ENCODE assay signal across 32 cellular contexts in the genomic region with DNA sequence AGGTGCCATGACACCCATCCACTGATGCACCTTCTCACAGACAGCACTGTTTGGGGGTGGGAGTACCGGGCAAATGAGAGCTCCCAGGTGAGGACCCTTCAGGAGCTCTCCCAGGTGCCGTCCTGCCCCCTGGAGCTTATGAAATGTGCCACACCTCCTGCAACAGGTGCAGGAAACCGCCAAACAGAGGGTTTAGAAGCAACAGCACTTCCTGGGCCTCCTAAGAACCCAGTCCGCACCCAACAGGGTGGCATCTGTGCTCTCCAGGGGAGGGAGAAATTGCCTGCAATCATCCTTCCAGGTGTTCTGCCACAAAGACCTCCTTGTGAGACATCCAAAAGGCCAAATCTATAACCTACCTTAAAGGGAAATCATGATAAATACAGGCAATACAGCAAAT.
"Had no signal": no experiment of that assay in that cellular context is flagged by ENCODE, and none has a peak within 500 bp of the region (broad histone marks: within the 10 kb centered on the region; RNA-seq: fewer than 3 reads in every experiment).

No MANE protein-coding gene starts in this region.

- H3K4me3 Mint-ChIP-seq: activated CD4-positive, alpha-beta memory T cell treated with anti-CD3 and anti-CD28 coated beads, Interleukin-2, amount 10 ng/mL, durations not matched to agents 7 days and 5 days; activated CD4-positive, alpha-beta T cell treated with anti-CD3 and anti-CD28 coated beads, Interleukin-2, amount 10 ng/mL, durations not matched to agents 7 days and 5 days; activated T-cell treated with anti-CD3 and anti-CD28 coated beads, Interleukin-2, amount 50 U/mL, for 24 hours; activated T-helper 17 cell treated with anti-CD3 and anti-CD28 coated beads, Interleukin-2, amount 50 U/mL, for 72 hours; dendritic cell treated with granulocyte-macrophage colony-stimulating factor and Interleukin-4, amounts not matched to agents 40 ng/mL and 50 ng/mL, for 4 days; immature natural killer cell; mesothelial cell of epicardium; naive thymus-derived CD8-positive, alpha-beta T cell; neural crest cell; stimulated activated effector memory CD8-positive, alpha-beta T cell treated with anti-CD3 and anti-CD28 coated beads, Interleukin-12 subunit alpha, Interleukin-12 subunit beta, amount 100 ng/mL, for 72 hours; stimulated activated naive CD8-positive, alpha-beta T cell treated with anti-CD3 and anti-CD28 coated beads, Interleukin-15, amount 100 ng/mL, for 72 hours had no signal

- H3K9me3 ChIP-seq: esophagus muscularis mucosa, heart left ventricle, pancreas, prostate gland, upper lobe of left lung, vagina had no signal

- H3K36me3 ChIP-seq: esophagus muscularis mucosa, heart left ventricle, pancreas, prostate gland, upper lobe of left lung, vagina had no signal

- H3K4me3 ChIP-seq: esophagus muscularis mucosa, heart left ventricle, pancreas, prostate gland, skin epidermis, upper lobe of left lung, vagina had no signal

- DNase-seq: activated CD4-positive, alpha-beta memory T cell treated with anti-CD3 and anti-CD28 coated beads, Interleukin-2, amount 10 ng/mL, durations not matched to agents 7 days and 5 days; activated CD4-positive, alpha-beta T cell treated with anti-CD3 and anti-CD28 coated beads for 1 hour; activated CD4-positive, alpha-beta T cell treated with anti-CD3 and anti-CD28 coated beads, Interleukin-2, amount 10 ng/mL, durations not matched to agents 7 days and 5 days; activated CD8-positive, alpha-beta memory T cell treated with anti-CD3 and anti-CD28 coated beads, Interleukin-2, amount 50 U/mL, for 48 hours; activated gamma-delta T cell treated with Interleukin-2 at 50 U/mL for 16 hours; activated naive CD4-positive, alpha-beta T cell treated with anti-CD3 and anti-CD28 coated beads, Interleukin-2, amount 50 U/mL, for 16 hours; activated T-cell treated with anti-CD3 and anti-CD28 coated beads, Interleukin-2, amount 50 U/mL, for 24 hours; amniotic stem cell; caudate nucleus; foreskin keratinocyte; heart left ventricle; hypothalamus; immature natural killer cell; kidney; naive thymus-derived CD8-positive, alpha-beta T cell; nucleus accumbens; pancreas; retina; stimulated activated CD4-positive, alpha-beta T cell treated with anti-CD3 and anti-CD28 coated beads, Interleukin-4, amount 100 ng/mL, for 24 hours; stimulated activated naive CD8-positive, alpha-beta T cell treated with anti-CD3 and anti-CD28 coated beads, Interleukin-15, amount 100 ng/mL, for 72 hours; substantia nigra; upper lobe of left lung had no signal

- H3K36me3 Mint-ChIP-seq: mesothelial cell of epicardium; stimulated activated effector memory CD8-positive, alpha-beta T cell treated with anti-CD3 and anti-CD28 coated beads, Interleukin-12 subunit alpha, Interleukin-12 subunit beta, amount 100 ng/mL, for 72 hours had no signal

- ATAC-seq: activated T-helper 17 cell treated with anti-CD3 and anti-CD28 coated beads, Interleukin-2, amount 50 U/mL, for 72 hours; foreskin keratinocyte; naive thymus-derived CD8-positive, alpha-beta T cell; pancreas; sciatic nerve; stimulated activated effector memory CD8-positive, alpha-beta T cell treated with anti-CD3 and anti-CD28 coated beads, Interleukin-12 subunit alpha, Interleukin-12 subunit beta, amount 100 ng/mL, for 72 hours; stimulated activated naive CD8-positive, alpha-beta T cell treated with anti-CD3 and anti-CD28 coated beads, Interleukin-15, amount 100 ng/mL, for 72 hours had no signal

- H3K27me3 ChIP-seq: esophagus muscularis mucosa, heart left ventricle, pancreas, upper lobe of left lung, vagina had no signal

- H3K27ac Mint-ChIP-seq: activated CD4-positive, alpha-beta memory T cell treated with anti-CD3 and anti-CD28 coated beads, Interleukin-2, amount 10 ng/mL, durations not matched to agents 7 days and 5 days; activated T-cell treated with anti-CD3 and anti-CD28 coated beads, Interleukin-2, amount 50 U/mL, for 24 hours; activated T-helper 17 cell treated with anti-CD3 and anti-CD28 coated beads, Interleukin-2, amount 50 U/mL, for 72 hours; dendritic cell treated with granulocyte-macrophage colony-stimulating factor and Interleukin-4, amounts not matched to agents 40 ng/mL and 50 ng/mL, for 4 days; mesothelial cell of epicardium; stimulated activated effector memory CD8-positive, alpha-beta T cell treated with anti-CD3 and anti-CD28 coated beads, Interleukin-12 subunit alpha, Interleukin-12 subunit beta, amount 100 ng/mL, for 72 hours had no signal

- H3K27ac ChIP-seq: esophagus muscularis mucosa, foreskin keratinocyte, heart left ventricle, pancreas, prostate gland, skin epidermis, upper lobe of left lung, vagina had no signal

- H3K4me1 Mint-ChIP-seq: activated CD4-positive, alpha-beta memory T cell treated with anti-CD3 and anti-CD28 coated beads, Interleukin-2, amount 10 ng/mL, durations not matched to agents 7 days and 5 days; activated T-helper 17 cell treated with anti-CD3 and anti-CD28 coated beads, Interleukin-2, amount 50 U/mL, for 72 hours; immature natural killer cell; neural crest cell; stimulated activated naive CD8-positive, alpha-beta T cell treated with anti-CD3 and anti-CD28 coated beads, Interleukin-15, amount 100 ng/mL, for 72 hours had no signal

- H3K4me1 ChIP-seq: esophagus muscularis mucosa, foreskin keratinocyte, heart left ventricle, pancreas, prostate gland, upper lobe of left lung, vagina had no signal

- H3K27me3 Mint-ChIP-seq: stimulated activated naive CD8-positive, alpha-beta T cell treated with anti-CD3 and anti-CD28 coated beads, Interleukin-15, amount 100 ng/mL, for 72 hours had no signal

- H3K9me3 Mint-ChIP-seq: activated CD4-positive, alpha-beta memory T cell treated with anti-CD3 and anti-CD28 coated beads, Interleukin-2, amount 10 ng/mL, durations not matched to agents 7 days and 5 days; activated T-cell treated with anti-CD3 and anti-CD28 coated beads, Interleukin-2, amount 50 U/mL, for 24 hours; activated T-helper 17 cell treated with anti-CD3 and anti-CD28 coated beads, Interleukin-2, amount 50 U/mL, for 72 hours; immature natural killer cell; mesothelial cell of epicardium; naive thymus-derived CD8-positive, alpha-beta T cell; neural crest cell; stimulated activated effector memory CD8-positive, alpha-beta T cell treated with anti-CD3 and anti-CD28 coated beads, Interleukin-12 subunit alpha, Interleukin-12 subunit beta, amount 100 ng/mL, for 72 hours had no signal
